Comparison of ENCODE assay signal across 1 cellular context in genomic region chr22:30425327-30425615, GRCh38.
TF ChIP-seq lines count a peak whose summit lies in the region.

No MANE protein-coding gene starts in this region.

TF ChIP-seq in HepG2, 621 proteins besides CTCF, POLR2A, EP300 and RAD21:
- TF ChIP-seq, protein P1, sequence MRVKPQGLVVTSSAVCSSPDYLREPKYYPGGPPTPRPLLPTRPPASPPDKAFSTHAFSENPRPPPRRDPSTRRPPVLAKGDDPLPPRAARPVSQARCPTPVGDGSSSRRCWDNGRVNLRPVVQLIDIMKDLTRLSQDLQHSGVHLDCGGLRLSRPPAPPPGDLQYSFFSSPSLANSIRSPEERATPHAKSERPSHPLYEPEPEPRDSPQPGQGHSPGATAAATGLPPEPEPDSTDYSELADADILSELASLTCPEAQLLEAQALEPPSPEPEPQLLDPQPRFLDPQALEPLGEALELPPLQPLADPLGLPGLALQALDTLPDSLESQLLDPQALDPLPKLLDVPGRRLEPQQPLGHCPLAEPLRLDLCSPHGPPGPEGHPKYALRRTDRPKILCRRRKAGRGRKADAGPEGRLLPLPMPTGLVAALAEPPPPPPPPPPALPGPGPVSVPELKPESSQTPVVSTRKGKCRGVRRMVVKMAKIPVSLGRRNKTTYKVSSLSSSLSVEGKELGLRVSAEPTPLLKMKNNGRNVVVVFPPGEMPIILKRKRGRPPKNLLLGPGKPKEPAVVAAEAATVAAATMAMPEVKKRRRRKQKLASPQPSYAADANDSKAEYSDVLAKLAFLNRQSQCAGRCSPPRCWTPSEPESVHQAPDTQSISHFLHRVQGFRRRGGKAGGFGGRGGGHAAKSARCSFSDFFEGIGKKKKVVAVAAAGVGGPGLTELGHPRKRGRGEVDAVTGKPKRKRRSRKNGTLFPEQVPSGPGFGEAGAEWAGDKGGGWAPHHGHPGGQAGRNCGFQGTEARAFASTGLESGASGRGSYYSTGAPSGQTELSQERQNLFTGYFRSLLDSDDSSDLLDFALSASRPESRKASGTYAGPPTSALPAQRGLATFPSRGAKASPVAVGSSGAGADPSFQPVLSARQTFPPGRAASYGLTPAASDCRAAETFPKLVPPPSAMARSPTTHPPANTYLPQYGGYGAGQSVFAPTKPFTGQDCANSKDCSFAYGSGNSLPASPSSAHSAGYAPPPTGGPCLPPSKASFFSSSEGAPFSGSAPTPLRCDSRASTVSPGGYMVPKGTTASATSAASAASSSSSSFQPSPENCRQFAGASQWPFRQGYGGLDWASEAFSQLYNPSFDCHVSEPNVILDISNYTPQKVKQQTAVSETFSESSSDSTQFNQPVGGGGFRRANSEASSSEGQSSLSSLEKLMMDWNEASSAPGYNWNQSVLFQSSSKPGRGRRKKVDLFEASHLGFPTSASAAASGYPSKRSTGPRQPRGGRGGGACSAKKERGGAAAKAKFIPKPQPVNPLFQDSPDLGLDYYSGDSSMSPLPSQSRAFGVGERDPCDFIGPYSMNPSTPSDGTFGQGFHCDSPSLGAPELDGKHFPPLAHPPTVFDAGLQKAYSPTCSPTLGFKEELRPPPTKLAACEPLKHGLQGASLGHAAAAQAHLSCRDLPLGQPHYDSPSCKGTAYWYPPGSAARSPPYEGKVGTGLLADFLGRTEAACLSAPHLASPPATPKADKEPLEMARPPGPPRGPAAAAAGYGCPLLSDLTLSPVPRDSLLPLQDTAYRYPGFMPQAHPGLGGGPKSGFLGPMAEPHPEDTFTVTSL (CRISPR knock-in tag; IDR thresholded peaks at IDR 0.05; ENCODE audit: borderline replicate concordance) = no peak
- TF ChIP-seq, protein P2, sequence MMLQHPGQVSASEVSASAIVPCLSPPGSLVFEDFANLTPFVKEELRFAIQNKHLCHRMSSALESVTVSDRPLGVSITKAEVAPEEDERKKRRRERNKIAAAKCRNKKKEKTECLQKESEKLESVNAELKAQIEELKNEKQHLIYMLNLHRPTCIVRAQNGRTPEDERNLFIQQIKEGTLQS (CRISPR knock-in tag; IDR thresholded peaks at IDR 0.05) = no peak
- TF ChIP-seq TP53 (CRISPR knock-in tag; conservative IDR thresholded peaks at IDR 0.05) = no peak
- TF ChIP-seq SPEN (CRISPR knock-in tag; IDR thresholded peaks at IDR 0.05; ENCODE audit: low read depth) = no peak; the same call in 1 of the 2 replicates
- no peak for TF ChIP-seq ZNF563 (CRISPR knock-in tag; IDR thresholded peaks at IDR 0.05)
- no peak for TF ChIP-seq MATR3 (CRISPR knock-in tag; IDR thresholded peaks at IDR 0.05)
- TF ChIP-seq ZBTB42 (CRISPR knock-in tag; IDR thresholded peaks at IDR 0.05) = no peak
- no peak for TF ChIP-seq KLF13 (CRISPR knock-in tag; IDR thresholded peaks at IDR 0.05)
- no peak for TF ChIP-seq HHEX (CRISPR knock-in tag; IDR thresholded peaks at IDR 0.05)
- TF ChIP-seq ZBTB1 (CRISPR knock-in tag; IDR thresholded peaks at IDR 0.05; ENCODE audit: borderline replicate concordance) = no peak
- 0 out of 2 replicates have a peak, but pooled peaks have one; percentile 16 for TF ChIP-seq ZSCAN25 (CRISPR knock-in tag; IDR thresholded peaks at IDR 0.05)
- TF ChIP-seq SNAI1 (CRISPR knock-in tag; IDR thresholded peaks at IDR 0.05; ENCODE audit: borderline replicate concordance) = 0 out of 2 replicates have a peak, but pooled peaks have one; percentile 48
- no peak for TF ChIP-seq CREB1 (IDR thresholded peaks at IDR 0.05)
- no peak for TF ChIP-seq CREB1 (CRISPR knock-in tag; IDR thresholded peaks at IDR 0.05)
- no peak for TF ChIP-seq NR1H2 (CRISPR knock-in tag; IDR thresholded peaks at IDR 0.05; ENCODE audit: borderline replicate concordance, low read depth)
- TF ChIP-seq THAP9 (CRISPR knock-in tag; IDR thresholded peaks at IDR 0.05; ENCODE audit: borderline replicate concordance) = no peak
- TF ChIP-seq ZBTB10 (CRISPR knock-in tag; IDR thresholded peaks at IDR 0.05; ENCODE audit: borderline replicate concordance) = no peak
- TF ChIP-seq, protein P3, sequence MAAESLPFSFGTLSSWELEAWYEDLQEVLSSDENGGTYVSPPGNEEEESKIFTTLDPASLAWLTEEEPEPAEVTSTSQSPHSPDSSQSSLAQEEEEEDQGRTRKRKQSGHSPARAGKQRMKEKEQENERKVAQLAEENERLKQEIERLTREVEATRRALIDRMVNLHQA (CRISPR knock-in tag; IDR thresholded peaks at IDR 0.05) = no peak
- TF ChIP-seq NFE2 (CRISPR knock-in tag; IDR thresholded peaks at IDR 0.05) = no peak
- TF ChIP-seq SRSF4 (IDR thresholded peaks at IDR 0.05; ENCODE audit: low read depth, low read length, poor library complexity, severe bottlenecking) = no peak
- TF ChIP-seq ZNF878 (CRISPR knock-in tag; IDR thresholded peaks at IDR 0.05) = 0 out of 2 replicates have a peak, but pooled peaks have one; percentile 33
- TF ChIP-seq ZNF709 (CRISPR knock-in tag; IDR thresholded peaks at IDR 0.05) = no peak
- TF ChIP-seq ZNF430 (CRISPR knock-in tag; IDR thresholded peaks at IDR 0.05) = no peak; the same call in 1 of the 2 replicates
- TF ChIP-seq ZNF30 (CRISPR knock-in tag; IDR thresholded peaks at IDR 0.05) = no peak
- no peak for TF ChIP-seq RBAK (CRISPR knock-in tag; IDR thresholded peaks at IDR 0.05)
- TF ChIP-seq ESRRA (CRISPR knock-in tag; IDR thresholded peaks at IDR 0.05; ENCODE audit: low read depth) = no peak
- TF ChIP-seq, protein P4, sequence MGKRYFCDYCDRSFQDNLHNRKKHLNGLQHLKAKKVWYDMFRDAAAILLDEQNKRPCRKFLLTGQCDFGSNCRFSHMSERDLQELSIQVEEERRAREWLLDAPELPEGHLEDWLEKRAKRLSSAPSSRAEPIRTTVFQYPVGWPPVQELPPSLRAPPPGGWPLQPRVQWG (CRISPR knock-in tag; IDR thresholded peaks at IDR 0.05; ENCODE audit: borderline replicate concordance, low read depth) = no peak
- peak; percentile 75; the same call in 1 of the 2 replicates for TF ChIP-seq MTF2 (CRISPR knock-in tag; IDR thresholded peaks at IDR 0.05; ENCODE audit: borderline replicate concordance)
- no peak for TF ChIP-seq TBX3 (IDR thresholded peaks at IDR 0.05; ENCODE audit: borderline replicate concordance)
- TF ChIP-seq, protein P5, sequence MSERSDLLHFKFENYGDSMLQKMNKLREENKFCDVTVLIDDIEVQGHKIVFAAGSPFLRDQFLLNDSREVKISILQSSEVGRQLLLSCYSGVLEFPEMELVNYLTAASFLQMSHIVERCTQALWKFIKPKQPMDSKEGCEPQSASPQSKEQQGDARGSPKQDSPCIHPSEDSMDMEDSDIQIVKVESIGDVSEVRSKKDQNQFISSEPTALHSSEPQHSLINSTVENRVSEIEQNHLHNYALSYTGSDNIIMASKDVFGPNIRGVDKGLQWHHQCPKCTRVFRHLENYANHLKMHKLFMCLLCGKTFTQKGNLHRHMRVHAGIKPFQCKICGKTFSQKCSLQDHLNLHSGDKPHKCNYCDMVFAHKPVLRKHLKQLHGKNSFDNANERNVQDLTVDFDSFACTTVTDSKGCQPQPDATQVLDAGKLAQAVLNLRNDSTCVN (CRISPR knock-in tag; IDR thresholded peaks at IDR 0.05; ENCODE audit: borderline replicate concordance) = no peak
- no peak for TF ChIP-seq ZNF18 (CRISPR knock-in tag; IDR thresholded peaks at IDR 0.05; ENCODE audit: insufficient replicate concordance)
- no peak for TF ChIP-seq ZNF337 (CRISPR knock-in tag; IDR thresholded peaks at IDR 0.05; ENCODE audit: borderline replicate concordance, low read depth)
- TF ChIP-seq MBNL3 (CRISPR knock-in tag; conservative IDR thresholded peaks at IDR 0.05) = no peak
- TF ChIP-seq FOXM1 (CRISPR knock-in tag; IDR thresholded peaks at IDR 0.05) = no peak
- no peak for TF ChIP-seq ZNF138 (CRISPR knock-in tag; IDR thresholded peaks at IDR 0.05; ENCODE audit: low read depth)
- peak; percentile 54; the same call in 1 of the 2 replicates for TF ChIP-seq ZNF234 (CRISPR knock-in tag; conservative IDR thresholded peaks at IDR 0.05)
- TF ChIP-seq JUN (CRISPR knock-in tag; IDR thresholded peaks at IDR 0.05) = no peak
- 0 out of 2 replicates have a peak, but pooled peaks have one; percentile 32 for TF ChIP-seq FOXC1 (CRISPR knock-in tag; IDR thresholded peaks at IDR 0.05; ENCODE audit: borderline replicate concordance)
- no peak for TF ChIP-seq NPAS2 (CRISPR knock-in tag; IDR thresholded peaks at IDR 0.05; ENCODE audit: borderline replicate concordance)
- TF ChIP-seq FOXK1 (CRISPR knock-in tag; IDR thresholded peaks at IDR 0.05; ENCODE audit: borderline replicate concordance, low read depth) = no peak
- TF ChIP-seq ZNF629 (CRISPR knock-in tag; conservative IDR thresholded peaks at IDR 0.05) = no peak
- no peak for TF ChIP-seq SP5 (CRISPR knock-in tag; IDR thresholded peaks at IDR 0.05; ENCODE audit: borderline replicate concordance, low read depth)
- TF ChIP-seq HOXA3 (CRISPR knock-in tag; IDR thresholded peaks at IDR 0.05) = no peak
- TF ChIP-seq, protein P6, sequence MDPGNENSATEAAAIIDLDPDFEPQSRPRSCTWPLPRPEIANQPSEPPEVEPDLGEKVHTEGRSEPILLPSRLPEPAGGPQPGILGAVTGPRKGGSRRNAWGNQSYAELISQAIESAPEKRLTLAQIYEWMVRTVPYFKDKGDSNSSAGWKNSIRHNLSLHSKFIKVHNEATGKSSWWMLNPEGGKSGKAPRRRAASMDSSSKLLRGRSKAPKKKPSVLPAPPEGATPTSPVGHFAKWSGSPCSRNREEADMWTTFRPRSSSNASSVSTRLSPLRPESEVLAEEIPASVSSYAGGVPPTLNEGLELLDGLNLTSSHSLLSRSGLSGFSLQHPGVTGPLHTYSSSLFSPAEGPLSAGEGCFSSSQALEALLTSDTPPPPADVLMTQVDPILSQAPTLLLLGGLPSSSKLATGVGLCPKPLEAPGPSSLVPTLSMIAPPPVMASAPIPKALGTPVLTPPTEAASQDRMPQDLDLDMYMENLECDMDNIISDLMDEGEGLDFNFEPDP (CRISPR knock-in tag; conservative IDR thresholded peaks at IDR 0.05) = 0 out of 2 replicates have a peak, but pooled peaks have one; percentile 56
- TF ChIP-seq ZNF564 (CRISPR knock-in tag; IDR thresholded peaks at IDR 0.05) = 0 out of 2 replicates have a peak, but pooled peaks have one; percentile 21
- no peak for TF ChIP-seq MEF2D (CRISPR knock-in tag; IDR thresholded peaks at IDR 0.05)
TF ChIP-seq in HepG2: peak in this region for 8.
